Comparison of ENCODE assay signal across 12 cellular contexts in genomic region chr10:89555688-89556445, GRCh38. TPM values are rescaled to one million over a fixed set of nuclear protein-coding genes. Genes with fewer than 3 reads are reported as not detected.
DNase-seq lines count a peak whose midpoint lies in the region; ATAC-seq and TF ChIP-seq lines count a peak whose summit lies in the region.
"Had no signal": no experiment of that assay in that cellular context is flagged by ENCODE, and none has a peak within 500 bp of the region (broad histone marks: within the 10 kb centered on the region; RNA-seq: fewer than 3 reads in every experiment).

No MANE protein-coding gene starts in this region.

- no peaks in the 10 kb centered on the region for H3K9me3 ChIP-seq in HCT116 (ENCODE audit: control insufficient read depth in 1 of 2, insufficient read depth in 1 of 2, low read depth in 1 of 2, low read length in 2 of 2)
- no peaks in the 10 kb centered on the region for H3K9me3 ChIP-seq in right cardiac atrium (ENCODE audit: control insufficient read depth, low read length)
- H3K9me3 ChIP-seq: psoas muscle, suprapubic skin had no signal

- H3K27ac ChIP-seq in HCT116 (ENCODE audit: low read depth, low read length) (no peak overlapping the region), right cardiac atrium (ENCODE audit: low read length) (no peak overlapping the region), caudate nucleus (ENCODE audit: low read depth, low read length) (no peak overlapping the region)
- H3K27ac ChIP-seq: psoas muscle, suprapubic skin had no signal

- no peak overlapping the region for H3K9ac ChIP-seq in HCT116 (ENCODE audit: low read length)

- POLR2A ChIA-PET in HCT116 (lab: Charles Lee), result interaction anchor here (0.6 kb wide), 1 partner anchor 63 kb away, joined by 4 read pairs; no protein-coding TSS in a partner anchor

- 75% methylated on average over 7 of the region's 7 CpGs for WGBS in right cardiac atrium

- H3K4me1 ChIP-seq in HCT116 (ENCODE audit: control insufficient read depth in 1 of 2, insufficient read depth in 2 of 2, low read length in 2 of 2), result peaks cover 0 to 20% of the 10 kb centered on the region in 2 experiments; a peak in 2 of 4 replicates
- no peaks in the 10 kb centered on the region for H3K4me1 ChIP-seq in right cardiac atrium (ENCODE audit: control insufficient read depth, insufficient read depth, low read length)
- H3K4me1 ChIP-seq: psoas muscle had no signal

- BruUV-seq in HCT116 (replicated peaks; lab: Mats Ljungman, UMichigan), result no TSS peak

- peak; percentile 17 to 51 (median 33); a peak in 4 of 6 replicates for TF ChIP-seq CTCF in HCT116 (IDR thresholded peaks at IDR 0.05 in 2 of 3, conservative IDR thresholded peaks at IDR 0.05 in 1 of 3; ENCODE audit: borderline replicate concordance in 1 of 3, insufficient read depth in 1 of 3, low read depth in 2 of 3, low read length in 2 of 3)

- no peak overlapping the region for H3K4me2 ChIP-seq in HCT116 (ENCODE audit: low read length)

- RAD21 ChIA-PET in HCT116 (lab: Charles Lee; ENCODE audit: low non-redundant PET in 1 of 2, low total read pairs in 2 of 2, uncharacterized antibody in 2 of 2, unreplicated experiment in 2 of 2), result no interaction called here

- peak; percentile 57 for TF ChIP-seq RAD21 in HCT116 (IDR thresholded peaks at IDR 0.05; ENCODE audit: low read depth)

- peak; percentile 48 for ATAC-seq in HCT116
- peak; percentile 52 to 58 for ATAC-seq in right cardiac atrium
- no peak for ATAC-seq in GM18505 (IDR thresholded peaks at IDR 0.05; ENCODE audit: unreplicated experiment)
- ATAC-seq: psoas muscle had no signal

- H3K4me3 ChIP-seq in HCT116 (replicated peaks in 1 of 2; ENCODE audit: low read depth in 1 of 2, low read length in 2 of 2), result no peak overlapping the region
- no peak overlapping the region for H3K4me3 ChIP-seq in right cardiac atrium (ENCODE audit: low read length)
- H3K4me3 ChIP-seq: psoas muscle, suprapubic skin had no signal

- DNase-seq in A172 (ENCODE audit: low spot score), result peak; percentile 11
- DNase-seq in HCT116 (ENCODE audit: low read depth, low spot score), result no peak
- peak; percentile 33 for DNase-seq in astrocyte of the hippocampus (ENCODE audit: low read depth, low spot score)
- no peak for DNase-seq in right cardiac atrium
- no peak for DNase-seq in AG08395 (ENCODE audit: low spot score)
- DNase-seq in NCI-H1417 (lab: John Stamatoyannopoulos, UW), result no peak
- no peak for DNase-seq in caudate nucleus (lab: John Stamatoyannopoulos, UW)
- DNase-seq: activated B cell treated with CpG ODN at 0.5 μM for 24 hours; activated T-cell treated with anti-CD3 and anti-CD28 coated beads, Interleukin-2, amount 50 U/mL, for 24 hours; psoas muscle had no signal

- H3K79me2 ChIP-seq in HCT116 (ENCODE audit: insufficient read depth, low read length), result no peaks in the 10 kb centered on the region

- no peaks in the 10 kb centered on the region for H3K9me2 ChIP-seq in HCT116 (ENCODE audit: insufficient read depth)

- intact Hi-C loops in HCT116 (cut with micrococcal nuclease) (no loop called here), right cardiac atrium (cut with DNase I) (loop anchor here in 2 of 4 donors (5.0 kb wide), 1 partner anchor 129 kb away; no protein-coding TSS in a partner anchor)

- no peak for TF ChIP-seq POLR2A in HCT116 (IDR thresholded peaks at IDR 0.05; ENCODE audit: borderline replicate concordance, extremely low read depth, insufficient read depth, insufficient read length)
- TF ChIP-seq POLR2A in GM18505 (IDR thresholded peaks at IDR 0.05; ENCODE audit: borderline replicate concordance, extremely low read depth, insufficient read depth, insufficient read length), result no peak

- no peaks in the 10 kb centered on the region for H3K27me3 ChIP-seq in HCT116 (ENCODE audit: insufficient read depth, low read length)
- no peaks in the 10 kb centered on the region for H3K27me3 ChIP-seq in right cardiac atrium (ENCODE audit: control insufficient read depth, insufficient read depth)
- H3K27me3 ChIP-seq: suprapubic skin had no signal

- H3K36me3 ChIP-seq in HCT116 (ENCODE audit: control insufficient read depth in 1 of 2, insufficient read depth in 2 of 2, low read length in 2 of 2), result no peaks in the 10 kb centered on the region
- H3K36me3 ChIP-seq: suprapubic skin had no signal

- CTCF ChIA-PET in HCT116 (lab: Charles Lee), result interaction anchor here (1.7 kb wide), 1 partner anchor 89 kb away, joined by 4 read pairs; no protein-coding TSS in a partner anchor

- no peaks in the 10 kb centered on the region for H4K20me1 ChIP-seq in HCT116 (ENCODE audit: insufficient read depth)

- H2AFZ ChIP-seq in HCT116 (ENCODE audit: low read depth, low read length, poor library complexity, severe bottlenecking), result no peak overlapping the region

TF ChIP-seq in HCT116, 20 proteins besides CTCF, POLR2A, EP300 and RAD21:
- TF ChIP-seq EZH2phosphoT487 (IDR thresholded peaks at IDR 0.05; ENCODE audit: borderline replicate concordance) (no peak), POLR2AphosphoS5 (IDR thresholded peaks at IDR 0.05; ENCODE audit: low read depth, low read length) (no peak), MAX (IDR thresholded peaks at IDR 0.05) (no peak), EGR1 (IDR thresholded peaks at IDR 0.05; ENCODE audit: low read depth) (no peak), ZNF274 (IDR thresholded peaks at IDR 0.05; ENCODE audit: low read depth, low read length) (no peak), CEBPB (IDR thresholded peaks at IDR 0.05; ENCODE audit: low read depth) (no peak), YY1 (IDR thresholded peaks at IDR 0.05; ENCODE audit: extremely low read depth, insufficient replicate concordance, low read depth, low read length) (no peak), SIN3A (IDR thresholded peaks at IDR 0.05; ENCODE audit: low read depth) (no peak), EZH2 (IDR thresholded peaks at IDR 0.05) (no peak), TCF7L2 (IDR thresholded peaks at IDR 0.05; ENCODE audit: borderline replicate concordance, extremely low read depth, insufficient read depth, insufficient read length) (no peak), ZFX (IDR thresholded peaks at IDR 0.05) (no peak), FOSL1 (IDR thresholded peaks at IDR 0.05; ENCODE audit: low read depth) (no peak), CBX3 (IDR thresholded peaks at IDR 0.05; ENCODE audit: low read depth) (no peak), JUND (IDR thresholded peaks at IDR 0.05) (no peak), SP1 (IDR thresholded peaks at IDR 0.05; ENCODE audit: low read depth) (no peak), SRF (IDR thresholded peaks at IDR 0.05; ENCODE audit: low read depth) (no peak)
- TF ChIP-seq, protein P1, sequence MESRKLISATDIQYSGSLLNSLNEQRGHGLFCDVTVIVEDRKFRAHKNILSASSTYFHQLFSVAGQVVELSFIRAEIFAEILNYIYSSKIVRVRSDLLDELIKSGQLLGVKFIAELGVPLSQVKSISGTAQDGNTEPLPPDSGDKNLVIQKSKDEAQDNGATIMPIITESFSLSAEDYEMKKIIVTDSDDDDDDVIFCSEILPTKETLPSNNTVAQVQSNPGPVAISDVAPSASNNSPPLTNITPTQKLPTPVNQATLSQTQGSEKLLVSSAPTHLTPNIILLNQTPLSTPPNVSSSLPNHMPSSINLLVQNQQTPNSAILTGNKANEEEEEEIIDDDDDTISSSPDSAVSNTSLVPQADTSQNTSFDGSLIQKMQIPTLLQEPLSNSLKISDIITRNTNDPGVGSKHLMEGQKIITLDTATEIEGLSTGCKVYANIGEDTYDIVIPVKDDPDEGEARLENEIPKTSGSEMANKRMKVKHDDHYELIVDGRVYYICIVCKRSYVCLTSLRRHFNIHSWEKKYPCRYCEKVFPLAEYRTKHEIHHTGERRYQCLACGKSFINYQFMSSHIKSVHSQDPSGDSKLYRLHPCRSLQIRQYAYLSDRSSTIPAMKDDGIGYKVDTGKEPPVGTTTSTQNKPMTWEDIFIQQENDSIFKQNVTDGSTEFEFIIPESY (IDR thresholded peaks at IDR 0.05; ENCODE audit: extremely low read depth, insufficient replicate concordance, low read length), result no peak
- TF ChIP-seq, protein P2, sequence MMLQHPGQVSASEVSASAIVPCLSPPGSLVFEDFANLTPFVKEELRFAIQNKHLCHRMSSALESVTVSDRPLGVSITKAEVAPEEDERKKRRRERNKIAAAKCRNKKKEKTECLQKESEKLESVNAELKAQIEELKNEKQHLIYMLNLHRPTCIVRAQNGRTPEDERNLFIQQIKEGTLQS (IDR thresholded peaks at IDR 0.05), result no peak
TF ChIP-seq in HCT116: peak in this region for 0.

RNA-seq across cellular contexts. Expression of gene SLC16A12, which starts 20.5 kb away (rescaled TPM):
- total RNA-seq in A172 (2014; rRNA removed; shearing (Covaris generic)), result 0.38 and 0.50 TPM in 2 replicates
- not detected for total RNA-seq in HCT116 (2021; ENCODE audit: unreplicated experiment)
- polyA plus RNA-seq in HCT116 (2012), result not detected in 2 replicates
- 1 to 10 TPM; 3.3 to 7.2 (median 5.0) TPM for total RNA-seq in right cardiac atrium
- polyA plus RNA-seq in right cardiac atrium, result 2.7 TPM
- total RNA-seq: activated B cell treated with CpG ODN at 0.5 μM for 24 hours had no signal

Comparison
In these comparisons a context has a peak if more than half of its experiments do, and no peak if none do; other contexts are left out.
1. DNase-seq: peak in A172 (single experiment) and astrocyte of the hippocampus (single experiment); none in HCT116 (single experiment), right cardiac atrium (0 of 3), AG08395 (single experiment), NCI-H1417 (0 of 3) and caudate nucleus (0 of 61).